ENCODE assay signal across 11 cellular contexts in genomic region chr2:60213865-60214657, GRCh38.
A peak's percentile ranks its signal among the peaks of the same experiment; 100 is the strongest.
DNase-seq lines count a peak whose midpoint lies in the region; TF ChIP-seq lines count a peak whose summit lies in the region.
"Had no signal": no experiment of that assay in that cellular context is flagged by ENCODE, and none has a peak within 500 bp of the region (broad histone marks: within the 10 kb centered on the region; RNA-seq: fewer than 3 reads in every experiment).

No MANE protein-coding gene starts in this region.

- H3K9ac ChIP-seq in colonic mucosa (ENCODE audit: low read depth in 2 of 2, low read length in 2 of 2) (peak overlapping the region; percentile 66 to 72), neural progenitor cell (no peak overlapping the region)

- H3K4me1 Mint-ChIP-seq in neural progenitor cell: peaks cover 23% of the 10 kb centered on the region
- H3K4me1 Mint-ChIP-seq: activated CD8-positive, alpha-beta memory T cell treated with anti-CD3 and anti-CD28 coated beads, Interleukin-2, amount 10 ng/mL, durations not matched to agents 7 days and 5 days had no signal

- H3K27me3 Mint-ChIP-seq in neural progenitor cell (ENCODE audit: insufficient read depth, low read depth): no peaks in the 10 kb centered on the region
- H3K27me3 Mint-ChIP-seq: activated CD8-positive, alpha-beta memory T cell treated with anti-CD3 and anti-CD28 coated beads, Interleukin-2, amount 10 ng/mL, durations not matched to agents 7 days and 5 days had no signal

- peak overlapping the region; percentile 72 for H3K4me2 ChIP-seq in neural progenitor cell

- no peak overlapping the region for H3K4me3 Mint-ChIP-seq in neural progenitor cell
- H3K4me3 Mint-ChIP-seq: activated CD8-positive, alpha-beta memory T cell treated with anti-CD3 and anti-CD28 coated beads, Interleukin-2, amount 10 ng/mL, durations not matched to agents 7 days and 5 days; natural killer cell treated with Interleukin-12 subunit alpha and Interleukin-12 subunit beta and Interleukin-15 and Interleukin-18, amount 100 ng/mL, for 72 hours had no signal

- no peaks in the 10 kb centered on the region for H3K36me3 Mint-ChIP-seq in neural progenitor cell
- H3K36me3 Mint-ChIP-seq: activated CD8-positive, alpha-beta memory T cell treated with anti-CD3 and anti-CD28 coated beads, Interleukin-2, amount 10 ng/mL, durations not matched to agents 7 days and 5 days; natural killer cell treated with Interleukin-12 subunit alpha and Interleukin-12 subunit beta and Interleukin-15 and Interleukin-18, amount 100 ng/mL, for 72 hours had no signal

- H3K27ac Mint-ChIP-seq in neural progenitor cell: no peak overlapping the region
- H3K27ac Mint-ChIP-seq: activated CD8-positive, alpha-beta memory T cell treated with anti-CD3 and anti-CD28 coated beads, Interleukin-2, amount 10 ng/mL, durations not matched to agents 7 days and 5 days; natural killer cell treated with Interleukin-12 subunit alpha and Interleukin-12 subunit beta and Interleukin-15 and Interleukin-18, amount 100 ng/mL, for 72 hours had no signal

- H3K27ac ChIP-seq in colonic mucosa (peak overlapping the region; percentile 66), neural progenitor cell (no peak overlapping the region)
- no peak overlapping the region for H3K27ac ChIP-seq in effector memory CD4-positive, alpha-beta T cell (ENCODE audit: insufficient read depth, low read length, poor library complexity, severe bottlenecking)

- no peaks in the 10 kb centered on the region for H3K9me3 Mint-ChIP-seq in neural progenitor cell
- H3K9me3 Mint-ChIP-seq: natural killer cell treated with Interleukin-12 subunit alpha and Interleukin-12 subunit beta and Interleukin-15 and Interleukin-18, amount 100 ng/mL, for 72 hours had no signal

- no peaks in the 10 kb centered on the region for H3K79me2 ChIP-seq in neural progenitor cell (ENCODE audit: low read depth)

- peaks cover 3% of the 10 kb centered on the region for H4K20me1 ChIP-seq in neural progenitor cell (ENCODE audit: low read depth)

- H2AFZ ChIP-seq in neural progenitor cell (replicated peaks): no peak overlapping the region

- no peaks in the 10 kb centered on the region for H3K9me3 ChIP-seq in colonic mucosa
- H3K9me3 ChIP-seq in neural progenitor cell (ENCODE audit: low read depth): no peaks in the 10 kb centered on the region
- H3K9me3 ChIP-seq in effector memory CD4-positive, alpha-beta T cell (ENCODE audit: control insufficient read depth, low read length): no peaks in the 10 kb centered on the region

- H3K4me3 ChIP-seq in colonic mucosa (peak overlapping the region; percentile 14), neural progenitor cell (no peak overlapping the region)
- H3K4me3 ChIP-seq in effector memory CD4-positive, alpha-beta T cell (ENCODE audit: insufficient read depth, low read depth, low read length, poor library complexity, severe bottlenecking): no peak overlapping the region

- H3K4me1 ChIP-seq in colonic mucosa (no peaks in the 10 kb centered on the region), neural progenitor cell (peaks cover 41% of the 10 kb centered on the region)
- no peaks in the 10 kb centered on the region for H3K4me1 ChIP-seq in effector memory CD4-positive, alpha-beta T cell (ENCODE audit: control insufficient read depth, insufficient read depth, low read length, poor library complexity, severe bottlenecking)

- H3K27me3 ChIP-seq in colonic mucosa: no peaks in the 10 kb centered on the region
- no peaks in the 10 kb centered on the region for H3K27me3 ChIP-seq in neural progenitor cell
- H3K27me3 ChIP-seq in effector memory CD4-positive, alpha-beta T cell (replicated peaks; ENCODE audit: control insufficient read depth, insufficient read depth, low read length, poor library complexity, severe bottlenecking): no peaks in the 10 kb centered on the region

- intact Hi-C loops in colonic mucosa (cut with DNase I): loop anchor here (10.0 kb wide), 1 partner anchor 341 kb away; the partner anchor contains the start of gene BCL11A

- H3F3A ChIP-seq in neural progenitor cell (ENCODE audit: low read depth): peaks cover 34% of the 10 kb centered on the region

- H3K36me3 ChIP-seq in colonic mucosa (no peaks in the 10 kb centered on the region), neural progenitor cell (no peaks in the 10 kb centered on the region)
- H3K36me3 ChIP-seq in effector memory CD4-positive, alpha-beta T cell (ENCODE audit: control insufficient read depth, insufficient read depth, low read length): no peaks in the 10 kb centered on the region

- DNase-seq in ELF-1 (ENCODE audit: low read depth, low spot score) (peak; percentile 61), NCI-H1694 treated with DMSO at 0.1 percent for 48 hours (lab: John Stamatoyannopoulos, UW) (peak; percentile 70), colonic mucosa (peak; percentile 80), neural progenitor cell (ENCODE audit: low spot score) (peak; percentile 56), globus pallidus (ENCODE audit: low spot score) (no peak), RKO (ENCODE audit: low spot score) (no peak)
- DNase-seq in activated T-cell treated with anti-CD3 and anti-CD28 coated beads, Interleukin-2, amount 50 U/mL, for 48 hours: no peak
- no peak for DNase-seq in effector memory CD4-positive, alpha-beta T cell
- DNase-seq: activated CD8-positive, alpha-beta memory T cell treated with anti-CD3 and anti-CD28 coated beads, Interleukin-2, amount 10 ng/mL, durations not matched to agents 7 days and 5 days; T-helper 1 cell had no signal

- no peak for TF ChIP-seq CTCF in colonic mucosa (IDR thresholded peaks at IDR 0.05)
- TF ChIP-seq CTCF in neural progenitor cell (IDR thresholded peaks at IDR 0.05): no peak

Comparison
In these comparisons a context has a peak if more than half of its experiments do, and no peak if none do; other contexts are left out.
1. DNase-seq: peak in ELF-1 (single experiment), NCI-H1694 treated with DMSO at 0.1 percent for 48 hours (single experiment), colonic mucosa (single experiment) and neural progenitor cell (single experiment); none in globus pallidus (single experiment), activated T-cell treated with anti-CD3 and anti-CD28 coated beads, Interleukin-2, amount 50 U/mL, for 48 hours (0 of 2), effector memory CD4-positive, alpha-beta T cell (0 of 3) and RKO (single experiment).